In the genomic region with DNA sequence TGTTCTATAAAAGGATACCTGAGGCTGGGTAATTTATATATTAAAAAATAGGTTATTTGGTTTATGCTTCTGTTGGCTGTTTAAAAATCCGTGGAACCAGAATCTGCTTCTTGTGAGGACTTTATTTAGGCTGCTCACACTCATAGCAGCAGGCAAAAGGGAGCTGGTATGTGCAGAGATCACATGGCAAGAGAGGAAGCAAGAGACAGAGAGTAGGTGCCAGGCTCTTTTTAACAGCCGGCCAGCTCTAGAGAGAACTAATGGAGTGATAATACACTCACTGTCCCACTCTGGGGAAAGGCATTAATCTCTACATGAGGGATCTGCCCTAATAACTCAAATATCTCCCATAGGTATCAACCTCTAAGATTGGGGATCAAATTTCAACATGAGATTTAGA, we compare ENCODE assay signal across 1 cellular context.
TF ChIP-seq lines count a peak whose summit lies in the region.

No MANE protein-coding gene starts in this region.

TF ChIP-seq in H1, 55 proteins besides CTCF, POLR2A, EP300 and RAD21:
- TF ChIP-seq CBX5 (IDR thresholded peaks at IDR 0.05; ENCODE audit: low read depth, low read length) (no peak), TBP (IDR thresholded peaks at IDR 0.05; ENCODE audit: low read depth, low read length) (no peak), SAP30 (IDR thresholded peaks at IDR 0.05; ENCODE audit: insufficient read depth, insufficient replicate concordance, low read length) (no peak), CEBPB (IDR thresholded peaks at IDR 0.05; ENCODE audit: low read depth, low read length) (no peak), JUND (IDR thresholded peaks at IDR 0.05; ENCODE audit: low read length) (no peak), CTBP2 (IDR thresholded peaks at IDR 0.05; ENCODE audit: borderline replicate concordance, insufficient read depth, insufficient read length, low read length) (no peak), EZH2 (IDR thresholded peaks at IDR 0.05; ENCODE audit: low read depth, low read length, severe bottlenecking) (no peak), EGR1 (IDR thresholded peaks at IDR 0.05; ENCODE audit: borderline replicate concordance, low read depth, low read length) (no peak), RXRA (IDR thresholded peaks at IDR 0.05; ENCODE audit: insufficient read depth, low read depth, low read length) (no peak), JUN (IDR thresholded peaks at IDR 0.05; ENCODE audit: low read depth, low read length) (no peak), RFX5 (IDR thresholded peaks at IDR 0.05; ENCODE audit: borderline replicate concordance, low read depth, low read length) (no peak), CHD2 (IDR thresholded peaks at IDR 0.05; ENCODE audit: low read length) (no peak), BCL11A (IDR thresholded peaks at IDR 0.05; ENCODE audit: low read depth in 2 of 2, low read length in 2 of 2) (no peak)
